Comparison of ENCODE assay signal across 10 cellular contexts in the genomic region with DNA sequence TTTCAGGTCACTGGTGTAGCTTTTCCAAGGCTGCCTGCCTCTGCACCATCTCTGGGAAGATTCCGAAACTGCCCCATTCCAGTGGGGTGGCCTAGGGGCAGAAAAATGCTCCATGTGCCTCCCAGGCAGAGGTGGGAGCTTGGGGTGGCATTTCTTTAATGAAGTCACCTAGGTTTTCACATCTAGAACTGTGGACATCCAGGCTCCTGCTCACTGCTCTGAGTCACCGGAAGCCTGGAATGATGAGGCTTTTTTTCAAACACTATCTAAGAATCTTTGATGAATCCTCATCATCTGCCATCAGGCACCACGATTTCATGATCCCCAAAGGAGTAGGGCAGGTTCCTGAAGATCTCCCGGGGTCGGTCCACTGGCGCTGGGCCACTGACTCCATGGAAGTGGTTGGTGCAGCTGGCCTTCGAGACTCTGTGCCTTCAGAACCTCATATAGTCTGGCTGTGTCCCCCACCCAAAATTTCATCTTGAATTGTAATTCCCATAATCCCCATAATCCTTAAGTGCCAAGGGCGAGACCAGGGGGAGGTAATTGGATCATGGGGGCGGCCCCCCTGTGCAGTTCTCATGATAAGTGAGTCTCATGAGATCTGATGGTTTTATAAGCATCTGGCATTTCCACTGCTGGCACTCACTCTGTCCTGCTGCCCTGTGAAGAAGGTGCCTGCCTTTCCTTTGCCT. TPM values are rescaled to one million over a fixed set of nuclear protein-coding genes. Genes with fewer than 3 reads are reported as not detected.
A peak's percentile ranks its signal among the peaks of the same experiment; 100 is the strongest.
DNase-seq lines count a peak whose midpoint lies in the region; ATAC-seq, FAIRE-seq and TF ChIP-seq lines count a peak whose summit lies in the region.
"Had no signal": no experiment of that assay in that cellular context is flagged by ENCODE, and none has a peak within 500 bp of the region (broad histone marks: within the 10 kb centered on the region; RNA-seq: fewer than 3 reads in every experiment).

No MANE protein-coding gene starts in this region.

- H3K4me1 Mint-ChIP-seq in T-helper 17 cell: peaks cover 6% of the 10 kb centered on the region

- H3K9ac ChIP-seq in stomach smooth muscle (ENCODE audit: low read length in 2 of 2): no peak overlapping the region

- TF ChIP-seq POLR2A in GM12892 (IDR thresholded peaks at IDR 0.05; ENCODE audit: low read depth, low read length): no peak

- H3K9me3 ChIP-seq in T-helper 17 cell (ENCODE audit: control insufficient read depth, low read length, poor library complexity, severe bottlenecking) (no peaks in the 10 kb centered on the region), stomach smooth muscle (ENCODE audit: control insufficient read depth in 2 of 2, low read length in 2 of 2) (no peaks in the 10 kb centered on the region)

- no peak for FAIRE-seq in GM12892 (lab: Jason Lieb, UNC)

- peaks cover 3% of the 10 kb centered on the region for H3K36me3 Mint-ChIP-seq in T-helper 17 cell (ENCODE audit: low read depth)

- H3K4me1 ChIP-seq in stomach smooth muscle (ENCODE audit: control insufficient read depth, insufficient read depth, low read length): peaks cover 61% of the 10 kb centered on the region

- TF ChIP-seq CTCF in fibroblast of villous mesenchyme (IDR thresholded peaks at IDR 0.05; ENCODE audit: insufficient read depth, low read depth, low read length): no peak

- H3K4me3 Mint-ChIP-seq in T-helper 17 cell: no peak overlapping the region

- no peaks in the 10 kb centered on the region for H3K36me3 ChIP-seq in stomach smooth muscle (ENCODE audit: control insufficient read depth in 2 of 2, insufficient read depth in 2 of 2, low read length in 2 of 2)

- DNase-seq in HS-5 (ENCODE audit: low read depth): peak; percentile 40
- DNase-seq in T-helper 17 cell: no peak
- peak; percentile 11 for DNase-seq in fibroblast of villous mesenchyme (ENCODE audit: low read depth)
- DNase-seq in stimulated activated CD4-positive, alpha-beta T cell treated with anti-CD3 and anti-CD28 coated beads, Interleukin-4, amount 100 ng/mL, for 4 hours: no peak
- no peak for DNase-seq in GM12892 (ENCODE audit: insufficient read length)
- DNase-seq: Calu3, right cardiac atrium had no signal

- H3K27me3 Mint-ChIP-seq in T-helper 17 cell: peaks cover 4% of the 10 kb centered on the region

- H3K27ac Mint-ChIP-seq in T-helper 17 cell: peak overlapping the region; percentile 24

- no peak overlapping the region for H3K4me3 ChIP-seq in fibroblast of villous mesenchyme (ENCODE audit: low read depth, low read length)
- H3K4me3 ChIP-seq in stomach smooth muscle (ENCODE audit: low read length in 2 of 2): no peak overlapping the region

- ATAC-seq in T-helper 17 cell: no peak
- ATAC-seq in HG03565 (IDR thresholded peaks at IDR 0.05; ENCODE audit: unreplicated experiment): no peak
- no peak for ATAC-seq in GM21515 (IDR thresholded peaks at IDR 0.05; ENCODE audit: unreplicated experiment)

- H3K27ac ChIP-seq in stomach smooth muscle (ENCODE audit: low read length): peak overlapping the region; percentile 89

- H3K27me3 ChIP-seq in stomach smooth muscle (ENCODE audit: control insufficient read depth in 1 of 2, insufficient read depth in 2 of 2, low read length in 2 of 2): no peaks in the 10 kb centered on the region

RNA-seq across cellular contexts. Expression of gene MTURN, which starts 37.1 kb away (rescaled TPM):
- total RNA-seq in T-helper 17 cell (10 to 100 TPM; 25.1 to 91.0 TPM), fibroblast of villous mesenchyme (2.6 and 4.5 TPM in 2 replicates)
- 1.4 TPM for polyA plus RNA-seq in GM12892 (2012; ENCODE audit: missing spikeins)

Comparison
In these comparisons a context has a peak if more than half of its experiments do, and no peak if none do; other contexts are left out.
1. DNase-seq: peak in HS-5 (single experiment) and fibroblast of villous mesenchyme (single experiment); none in T-helper 17 cell (0 of 3), stimulated activated CD4-positive, alpha-beta T cell treated with anti-CD3 and anti-CD28 coated beads, Interleukin-4, amount 100 ng/mL, for 4 hours (0 of 2) and GM12892 (single experiment).